In genomic region chr22:30178180-30179126, GRCh38 we compare ENCODE assay signal across 10 cellular contexts.
DNase-seq lines count a peak whose midpoint lies in the region; ATAC-seq, FAIRE-seq and TF ChIP-seq lines count a peak whose summit lies in the region.
"Had no signal": no experiment of that assay in that cellular context is flagged by ENCODE, and none has a peak within 500 bp of the region (broad histone marks: within the 10 kb centered on the region; RNA-seq: fewer than 3 reads in every experiment).

No MANE protein-coding gene starts in this region.

- no peak overlapping the region for H3K4me3 ChIP-seq in kidney (ENCODE audit: low read length in 2 of 2)
- H3K4me3 ChIP-seq: skin epidermis had no signal

- no peak for DNase-seq in activated CD4-positive, CD25-positive, alpha-beta regulatory T cell treated with anti-CD3 and anti-CD28 coated beads, Interleukin-2, amount 50 U/mL, for 72 hours
- DNase-seq in activated T-cell treated with anti-CD3 and anti-CD28 coated beads for 48 hours (ENCODE audit: low read depth): peak; percentile 49
- DNase-seq in kidney glomerular epithelial cell (lab: John Stamatoyannopoulos, UW): peak; percentile 30
- no peak for DNase-seq in stimulated activated effector memory CD8-positive, alpha-beta T cell treated with anti-CD3 and anti-CD28 coated beads, Interleukin-12 subunit alpha, Interleukin-12 subunit beta, amount 100 ng/mL, for 72 hours (ENCODE audit: low spot score in 2 of 2)
- no peak for DNase-seq in kidney
- DNase-seq in NCI-H146 treated with DMSO at 0.1 percent for 48 hours (lab: John Stamatoyannopoulos, UW; ENCODE audit: unreplicated experiment): no peak
- DNase-seq in occipital lobe (lab: John Stamatoyannopoulos, UW): no peak
- DNase-seq: NCI-H526 had no signal

- no peaks in the 10 kb centered on the region for H3K9me3 Mint-ChIP-seq in stimulated activated effector memory CD8-positive, alpha-beta T cell treated with anti-CD3 and anti-CD28 coated beads, Interleukin-12 subunit alpha, Interleukin-12 subunit beta, amount 100 ng/mL, for 72 hours

- no peaks in the 10 kb centered on the region for H3K36me3 ChIP-seq in kidney (ENCODE audit: control insufficient read depth in 1 of 2, insufficient read depth in 2 of 2, low read length in 2 of 2)

- FAIRE-seq in kidney (lab: Jason Lieb, UNC): no peak

- H3K36me3 Mint-ChIP-seq in stimulated activated effector memory CD8-positive, alpha-beta T cell treated with anti-CD3 and anti-CD28 coated beads, Interleukin-12 subunit alpha, Interleukin-12 subunit beta, amount 100 ng/mL, for 72 hours: no peaks in the 10 kb centered on the region

- ATAC-seq in activated CD4-positive, CD25-positive, alpha-beta regulatory T cell treated with anti-CD3 and anti-CD28 coated beads, Interleukin-2, amount 50 U/mL, for 24 hours: peak; percentile 83 to 86
- peak; percentile 76 for ATAC-seq in stimulated activated effector memory CD8-positive, alpha-beta T cell treated with anti-CD3 and anti-CD28 coated beads, Interleukin-12 subunit alpha, Interleukin-12 subunit beta, amount 100 ng/mL, for 72 hours

- no peaks in the 10 kb centered on the region for H3K4me1 ChIP-seq in kidney (ENCODE audit: control insufficient read depth in 1 of 2, insufficient read depth in 1 of 2, low read depth in 1 of 2, low read length in 2 of 2)

- no peak overlapping the region for H3K27ac ChIP-seq in kidney (ENCODE audit: low read depth in 2 of 2, low read length in 2 of 2)

- intact Hi-C loops in kidney (cut with DNase I): no loop called here

- no peak for TF ChIP-seq CTCF in kidney (IDR thresholded peaks at IDR 0.05; ENCODE audit: borderline replicate concordance, extremely low read depth, insufficient read depth)

- H3K27ac Mint-ChIP-seq in stimulated activated effector memory CD8-positive, alpha-beta T cell treated with anti-CD3 and anti-CD28 coated beads, Interleukin-12 subunit alpha, Interleukin-12 subunit beta, amount 100 ng/mL, for 72 hours: peak overlapping the region; percentile 24

- H3K9me3 ChIP-seq in kidney (ENCODE audit: control insufficient read depth in 1 of 2, low read length in 2 of 2): no peaks in the 10 kb centered on the region

- H3K4me3 Mint-ChIP-seq in stimulated activated effector memory CD8-positive, alpha-beta T cell treated with anti-CD3 and anti-CD28 coated beads, Interleukin-12 subunit alpha, Interleukin-12 subunit beta, amount 100 ng/mL, for 72 hours: no peak overlapping the region

- H3K9ac ChIP-seq in kidney (ENCODE audit: low read length in 2 of 2): no peak overlapping the region

- H3K4me1 Mint-ChIP-seq in stimulated activated effector memory CD8-positive, alpha-beta T cell treated with anti-CD3 and anti-CD28 coated beads, Interleukin-12 subunit alpha, Interleukin-12 subunit beta, amount 100 ng/mL, for 72 hours: peaks cover 17% of the 10 kb centered on the region

Comparison
In these comparisons a context has a peak if more than half of its experiments do, and no peak if none do; other contexts are left out.
1. DNase-seq: peak in activated T-cell treated with anti-CD3 and anti-CD28 coated beads for 48 hours (single experiment) and kidney glomerular epithelial cell (single experiment); none in activated CD4-positive, CD25-positive, alpha-beta regulatory T cell treated with anti-CD3 and anti-CD28 coated beads, Interleukin-2, amount 50 U/mL, for 72 hours (single experiment), stimulated activated effector memory CD8-positive, alpha-beta T cell treated with anti-CD3 and anti-CD28 coated beads, Interleukin-12 subunit alpha, Interleukin-12 subunit beta, amount 100 ng/mL, for 72 hours (0 of 2), kidney (single experiment), NCI-H146 treated with DMSO at 0.1 percent for 48 hours (single experiment) and occipital lobe (single experiment).